Comparison of ENCODE assay signal across 8 cellular contexts in the genomic region with DNA sequence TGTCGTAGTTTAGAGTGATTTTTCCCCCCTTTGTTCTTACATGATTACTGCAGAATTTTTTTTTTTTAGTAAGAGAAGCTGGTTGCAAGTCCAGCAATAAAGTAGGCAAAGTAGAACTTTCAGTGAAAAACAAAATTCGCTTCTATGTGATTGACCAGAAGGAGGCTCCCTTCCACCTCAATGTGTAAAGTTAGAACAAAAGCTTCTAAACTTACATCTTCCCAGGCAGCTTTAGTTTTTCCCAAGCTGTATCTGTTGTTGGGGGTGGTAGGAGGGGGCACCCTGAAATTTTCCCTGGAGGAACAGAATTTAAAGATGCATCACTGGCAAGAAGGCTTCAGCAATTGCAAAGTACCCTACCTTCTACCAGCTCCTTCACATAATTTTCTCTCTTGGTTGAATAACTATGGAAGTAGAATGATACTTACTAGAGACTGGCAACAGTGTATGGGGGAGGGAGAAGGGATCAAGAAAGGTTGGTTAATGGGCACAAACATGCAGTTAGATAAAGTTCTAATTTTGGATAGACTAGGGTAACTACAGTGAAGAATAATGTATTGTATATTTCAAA.
DNase-seq lines count a peak whose midpoint lies in the region; ATAC-seq and TF ChIP-seq lines count a peak whose summit lies in the region.

No MANE protein-coding gene starts in this region.

- 7% methylated on average over 2 of the region's 2 CpGs for WGBS in hepatocyte (ENCODE audit: low lambda C conversion rate, missing lambda C conversion rate)
- WGBS in testis, 2 donors, result 25 to 31% methylated on average over 2 of the region's 2 CpGs

- no peaks in the 10 kb centered on the region for H3K27me3 ChIP-seq in hepatocyte
- no peaks in the 10 kb centered on the region for H3K27me3 ChIP-seq in testis
- no peaks in the 10 kb centered on the region for H3K27me3 ChIP-seq in Peyer's patch

- H3K79me2 ChIP-seq in hepatocyte, result no peaks in the 10 kb centered on the region

- TF ChIP-seq CTCF in hepatocyte (IDR thresholded peaks at IDR 0.05; ENCODE audit: poor library complexity), result peak; percentile 74
- peak; percentile 7 to 45 (median 40) for TF ChIP-seq CTCF in testis (IDR thresholded peaks at IDR 0.05)
- peak in 3 of 6 experiments; percentile 33 to 46 (median 41) for TF ChIP-seq CTCF in Peyer's patch (IDR thresholded peaks at IDR 0.05)

- H3K9me2 ChIP-seq in hepatocyte (replicated peaks; ENCODE audit: insufficient read depth), result no peaks in the 10 kb centered on the region

- DNase-seq in NCI-H82 (lab: John Stamatoyannopoulos, UW) (peak; percentile 32), NCI-H82 treated with DMSO at 0.1 percent for 48 hours (lab: John Stamatoyannopoulos, UW; ENCODE audit: unreplicated experiment) (no peak), SK-MEL-5 (ENCODE audit: low read depth, low spot score) (peak; percentile 77), hepatocyte (ENCODE audit: low spot score) (peak; percentile 59), testis (no peak), UCSD-AML1 (lab: John Stamatoyannopoulos, UW; ENCODE audit: unreplicated experiment) (no peak), Peyer's patch (no peak)

- no peaks in the 10 kb centered on the region for H3K4me1 ChIP-seq in hepatocyte (ENCODE audit: insufficient read depth)
- H3K4me1 ChIP-seq in testis, result no peaks in the 10 kb centered on the region
- no peaks in the 10 kb centered on the region for H3K4me1 ChIP-seq in Peyer's patch

- H3K36me3 ChIP-seq in hepatocyte (replicated peaks; ENCODE audit: insufficient read depth, low read depth) (no peaks in the 10 kb centered on the region), testis (ENCODE audit: low read depth, missing control alignments) (no peaks in the 10 kb centered on the region), Peyer's patch (no peaks in the 10 kb centered on the region)

- TF ChIP-seq POLR2A in testis (IDR thresholded peaks at IDR 0.05) (no peak), Peyer's patch (IDR thresholded peaks at IDR 0.05) (no peak)

- H3K4me3 ChIP-seq in hepatocyte (no peak overlapping the region), testis (no peak overlapping the region), Peyer's patch (no peak overlapping the region)

- no peak overlapping the region for H3K27ac ChIP-seq in hepatocyte
- no peak overlapping the region for H3K27ac ChIP-seq in testis
- no peak overlapping the region for H3K27ac ChIP-seq in Peyer's patch

- H2AFZ ChIP-seq in hepatocyte, result no peak overlapping the region

- ATAC-seq in HG03139 (IDR thresholded peaks at IDR 0.05; ENCODE audit: unreplicated experiment), result no peak

- no peak overlapping the region for H3K4me2 ChIP-seq in hepatocyte

- no peaks in the 10 kb centered on the region for H4K20me1 ChIP-seq in hepatocyte (ENCODE audit: insufficient read depth, poor library complexity, severe bottlenecking)

- intact Hi-C loops in testis (cut with DNase I; ENCODE audit: low total_unique reads), result no loop called here

- H3K9me3 ChIP-seq in hepatocyte (ENCODE audit: low read depth) (no peaks in the 10 kb centered on the region), testis (no peaks in the 10 kb centered on the region), Peyer's patch (no peaks in the 10 kb centered on the region)

- in situ Hi-C loops in SK-MEL-5 (cut with HindIII; ENCODE audit: low pct_unique_long_range_greater_than_20kb, low sequenced_read_pairs), result no loop called here

Comparison
In these comparisons a context has a peak if more than half of its experiments do, and no peak if none do; other contexts are left out.
1. DNase-seq: peak in NCI-H82 (single experiment), SK-MEL-5 (single experiment) and hepatocyte (single experiment); none in NCI-H82 treated with DMSO at 0.1 percent for 48 hours (single experiment), testis (single experiment), UCSD-AML1 (single experiment) and Peyer's patch (0 of 3).